In the genomic region with DNA sequence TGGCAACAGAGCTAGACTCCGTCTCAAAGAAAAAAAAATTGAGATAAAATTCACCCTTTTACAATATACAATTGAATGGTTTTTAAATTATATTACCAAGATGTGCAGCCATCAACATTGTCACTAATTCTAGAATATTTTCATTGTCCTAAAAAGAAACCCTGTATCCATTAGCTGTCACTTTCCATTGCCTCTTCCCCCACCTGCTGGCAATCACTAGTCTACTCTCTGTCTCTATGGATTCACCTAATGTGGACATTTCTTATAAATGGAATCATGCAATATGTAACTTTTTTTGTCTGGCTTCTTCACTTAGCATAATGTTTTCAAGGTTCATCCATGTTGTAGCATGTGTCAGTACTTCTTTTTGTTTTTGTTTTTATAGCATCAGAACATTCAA, we compare ENCODE assay signal across 20 cellular contexts.
"Had no signal": no experiment of that assay in that cellular context is flagged by ENCODE, and none has a peak within 500 bp of the region (broad histone marks: within the 10 kb centered on the region; RNA-seq: fewer than 3 reads in every experiment).

No MANE protein-coding gene starts in this region.

- H3K4me3 ChIP-seq: gastrocnemius medialis, heart right ventricle, left lung, smooth muscle cell, tibial nerve, vagina had no signal

- H3K27me3 ChIP-seq: gastrocnemius medialis, heart right ventricle, left lung, tibial nerve, vagina had no signal

- ATAC-seq: gastrocnemius medialis; heart right ventricle; left lung; natural killer cell treated with Interleukin-12 subunit alpha and Interleukin-12 subunit beta and Interleukin-15 and Interleukin-18, amount 100 ng/mL, for 72 hours; right cardiac atrium; stimulated activated effector memory CD8-positive, alpha-beta T cell treated with anti-CD3 and anti-CD28 coated beads, Interleukin-12 subunit alpha, Interleukin-12 subunit beta, amount 100 ng/mL, for 72 hours had no signal

- H3K9me3 ChIP-seq: gastrocnemius medialis, heart right ventricle, left lung, tibial nerve, vagina had no signal

- H3K4me3 Mint-ChIP-seq: activated naive CD4-positive, alpha-beta T cell treated with anti-CD3 and anti-CD28 coated beads, Interleukin-2, amount 50 U/mL, for 24 hours; endodermal cell; natural killer cell treated with Interleukin-12 subunit alpha and Interleukin-12 subunit beta and Interleukin-15 and Interleukin-18, amount 100 ng/mL, for 72 hours; stimulated activated effector memory CD8-positive, alpha-beta T cell treated with anti-CD3 and anti-CD28 coated beads, Interleukin-12 subunit alpha, Interleukin-12 subunit beta, amount 100 ng/mL, for 72 hours had no signal

- H3K4me1 ChIP-seq: left lung, tibial nerve, vagina had no signal

- H3K9me3 Mint-ChIP-seq: activated naive CD4-positive, alpha-beta T cell treated with anti-CD3 and anti-CD28 coated beads, Interleukin-2, amount 50 U/mL, for 24 hours; activated T-helper 2 cell treated with anti-CD3 and anti-CD28 coated beads, Interferon-gamma antibody, Interleukin-2, Interleukin-4, amounts not matched to agents 10 μg/mL and 5 μg/mL and 100 μg/mL, durations not matched to agents 14 hours and 24 hours and 36 hours; endodermal cell; natural killer cell treated with Interleukin-12 subunit alpha and Interleukin-12 subunit beta and Interleukin-15 and Interleukin-18, amount 100 ng/mL, for 72 hours; stimulated activated effector memory CD8-positive, alpha-beta T cell treated with anti-CD3 and anti-CD28 coated beads, Interleukin-12 subunit alpha, Interleukin-12 subunit beta, amount 100 ng/mL, for 72 hours had no signal

- H3K4me1 Mint-ChIP-seq: stimulated activated effector memory CD8-positive, alpha-beta T cell treated with anti-CD3 and anti-CD28 coated beads, Interleukin-12 subunit alpha, Interleukin-12 subunit beta, amount 100 ng/mL, for 72 hours had no signal

- DNase-seq: activated CD4-positive, alpha-beta T cell treated with anti-CD3 and anti-CD28 coated beads, Interleukin-2, amount 50 U/mL, for 1 hour; activated CD4-positive, CD25-positive, alpha-beta regulatory T cell; activated T-cell treated with anti-CD3 and anti-CD28 coated beads for 4 hours; dermis blood vessel endothelial cell; endodermal cell; gastrocnemius medialis; heart right ventricle; islet precursor cell; left lung; mesenchymal stem cell; nucleus accumbens; right cardiac atrium had no signal

- H3K27me3 Mint-ChIP-seq: activated naive CD4-positive, alpha-beta T cell treated with anti-CD3 and anti-CD28 coated beads, Interleukin-2, amount 50 U/mL, for 24 hours; natural killer cell treated with Interleukin-12 subunit alpha and Interleukin-12 subunit beta and Interleukin-15 and Interleukin-18, amount 100 ng/mL, for 72 hours; progenitor cell of endocrine pancreas had no signal

- H3K27ac ChIP-seq: gastrocnemius medialis, heart right ventricle, left lung, tibial nerve, vagina had no signal

- H3K27ac Mint-ChIP-seq: activated naive CD4-positive, alpha-beta T cell treated with anti-CD3 and anti-CD28 coated beads, Interleukin-2, amount 50 U/mL, for 24 hours; activated T-helper 2 cell treated with anti-CD3 and anti-CD28 coated beads, Interferon-gamma antibody, Interleukin-2, Interleukin-4, amounts not matched to agents 10 μg/mL and 5 μg/mL and 100 μg/mL, durations not matched to agents 14 hours and 24 hours and 36 hours; endodermal cell; natural killer cell treated with Interleukin-12 subunit alpha and Interleukin-12 subunit beta and Interleukin-15 and Interleukin-18, amount 100 ng/mL, for 72 hours; stimulated activated effector memory CD8-positive, alpha-beta T cell treated with anti-CD3 and anti-CD28 coated beads, Interleukin-12 subunit alpha, Interleukin-12 subunit beta, amount 100 ng/mL, for 72 hours had no signal

- H3K4me2 ChIP-seq: smooth muscle cell had no signal
